Comparison of ENCODE assay signal across 8 cellular contexts in the genomic region with DNA sequence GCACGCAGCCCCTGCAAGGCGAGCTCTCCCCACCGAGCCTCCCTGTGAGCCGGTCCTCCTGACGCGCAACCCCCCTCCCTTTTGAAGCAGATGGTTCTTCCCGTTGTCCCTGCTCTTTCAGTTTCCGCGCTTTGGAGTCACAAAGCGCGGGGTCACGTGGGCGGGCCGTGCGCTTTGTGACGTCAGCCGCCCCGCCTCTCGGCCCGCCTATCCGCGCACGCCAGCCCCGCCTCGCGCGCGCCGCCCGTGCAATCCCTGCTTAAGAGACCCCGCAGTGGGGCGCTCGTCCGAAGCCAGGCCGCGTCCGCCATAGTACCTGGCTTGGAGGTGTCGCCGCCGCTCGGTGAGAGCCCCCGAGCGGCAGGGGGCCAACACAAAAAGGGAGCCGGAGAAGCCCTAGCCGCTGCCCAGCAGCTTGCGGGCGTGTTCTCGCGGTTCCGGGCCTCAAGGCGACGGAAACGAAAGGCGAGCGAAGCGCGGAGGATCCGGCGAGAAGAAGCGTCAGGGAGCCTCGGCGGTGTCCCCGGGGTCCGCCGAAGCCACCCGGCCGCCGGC. TPM values are rescaled to one million over a fixed set of nuclear protein-coding genes. Genes with fewer than 3 reads are reported as not detected.
A peak's percentile ranks its signal among the peaks of the same experiment; 100 is the strongest.
DNase-seq lines count a peak whose midpoint lies in the region; ATAC-seq and TF ChIP-seq lines count a peak whose summit lies in the region.

A gene with protein sequence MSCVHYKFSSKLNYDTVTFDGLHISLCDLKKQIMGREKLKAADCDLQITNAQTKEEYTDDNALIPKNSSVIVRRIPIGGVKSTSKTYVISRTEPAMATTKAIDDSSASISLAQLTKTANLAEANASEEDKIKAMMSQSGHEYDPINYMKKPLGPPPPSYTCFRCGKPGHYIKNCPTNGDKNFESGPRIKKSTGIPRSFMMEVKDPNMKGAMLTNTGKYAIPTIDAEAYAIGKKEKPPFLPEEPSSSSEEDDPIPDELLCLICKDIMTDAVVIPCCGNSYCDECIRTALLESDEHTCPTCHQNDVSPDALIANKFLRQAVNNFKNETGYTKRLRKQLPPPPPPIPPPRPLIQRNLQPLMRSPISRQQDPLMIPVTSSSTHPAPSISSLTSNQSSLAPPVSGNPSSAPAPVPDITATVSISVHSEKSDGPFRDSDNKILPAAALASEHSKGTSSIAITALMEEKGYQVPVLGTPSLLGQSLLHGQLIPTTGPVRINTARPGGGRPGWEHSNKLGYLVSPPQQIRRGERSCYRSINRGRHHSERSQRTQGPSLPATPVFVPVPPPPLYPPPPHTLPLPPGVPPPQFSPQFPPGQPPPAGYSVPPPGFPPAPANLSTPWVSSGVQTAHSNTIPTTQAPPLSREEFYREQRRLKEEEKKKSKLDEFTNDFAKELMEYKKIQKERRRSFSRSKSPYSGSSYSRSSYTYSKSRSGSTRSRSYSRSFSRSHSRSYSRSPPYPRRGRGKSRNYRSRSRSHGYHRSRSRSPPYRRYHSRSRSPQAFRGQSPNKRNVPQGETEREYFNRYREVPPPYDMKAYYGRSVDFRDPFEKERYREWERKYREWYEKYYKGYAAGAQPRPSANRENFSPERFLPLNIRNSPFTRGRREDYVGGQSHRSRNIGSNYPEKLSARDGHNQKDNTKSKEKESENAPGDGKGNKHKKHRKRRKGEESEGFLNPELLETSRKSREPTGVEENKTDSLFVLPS (N-terminal part only) (plus strand): TSS at position 272 of the 555 bp plus-strand sequence. CDS start 1,061 bp downstream, outside the sequence.

- H3K4me3 ChIP-seq in dorsolateral prefrontal cortex (peak within 1 kb of the TSS; percentile 72 to 100 (median 96)), lower leg skin (ENCODE audit: low read depth, poor library complexity, severe bottlenecking) (peak within 1 kb of the TSS; percentile 92)

- no peaks in the 10 kb centered on the region for H3K27me3 Mint-ChIP-seq in CD4-positive, alpha-beta T cell
- no peaks in the 10 kb centered on the region for H3K27me3 Mint-ChIP-seq in activated CD4-positive, alpha-beta memory T cell treated with anti-CD3 and anti-CD28 coated beads for 36 hours

- peaks cover 54% of the 10 kb centered on the region for H3K4me1 Mint-ChIP-seq in CD4-positive, alpha-beta T cell (ENCODE audit: low read depth)
- peaks cover 17% of the 10 kb centered on the region for H3K4me1 Mint-ChIP-seq in activated CD4-positive, alpha-beta memory T cell treated with anti-CD3 and anti-CD28 coated beads for 36 hours (ENCODE audit: low read depth)

- H3K9me3 ChIP-seq in CD4-positive, alpha-beta T cell (ENCODE audit: control insufficient read depth, low read length): no peaks in the 10 kb centered on the region

- 0% methylated on average over 15 to 40 of the region's 68 CpGs for WGBS in lower leg skin, 2 donors

- TF ChIP-seq POLR2A in lower leg skin (IDR thresholded peaks at IDR 0.05): peak; percentile 57 to 98

- DNase-seq in CD4-positive, alpha-beta T cell: peak; percentile 84 to 93 (median 89)
- DNase-seq in NCI-H82 (lab: John Stamatoyannopoulos, UW): peak; percentile 98
- peak; percentile 95 for DNase-seq in activated CD4-positive, alpha-beta memory T cell treated with anti-CD3 and anti-CD28 coated beads for 36 hours
- DNase-seq in dorsolateral prefrontal cortex: peak; percentile 91 to 98 (median 95)
- peak; percentile 92 to 98 for DNase-seq in lower leg skin (ENCODE audit: low spot score in 2 of 2)
- DNase-seq in stimulated activated CD4-positive, alpha-beta T cell treated with anti-CD3 and anti-CD28 coated beads, Interleukin-4, amount 100 ng/mL, for 48 hours (ENCODE audit: low read depth in 2 of 2): peak; percentile 88 to 91

- peak within 1 kb of the TSS; percentile 95 for H3K27ac ChIP-seq in CD4-positive, alpha-beta T cell (ENCODE audit: low read depth, low read length)
- peak within 1 kb of the TSS; percentile 87 to 100 (median 99) for H3K27ac ChIP-seq in dorsolateral prefrontal cortex

- H3K27ac Mint-ChIP-seq in CD4-positive, alpha-beta T cell: peak within 1 kb of the TSS; percentile 100
- peak within 1 kb of the TSS; percentile 100 for H3K27ac Mint-ChIP-seq in activated CD4-positive, alpha-beta memory T cell treated with anti-CD3 and anti-CD28 coated beads for 36 hours

- no peak for TF ChIP-seq CTCF in CD4-positive, alpha-beta T cell (IDR thresholded peaks at IDR 0.05)
- TF ChIP-seq CTCF in dorsolateral prefrontal cortex (IDR thresholded peaks at IDR 0.05 in 54 of 56, conservative IDR thresholded peaks at IDR 0.05 in 2 of 56; ENCODE audit: low read depth in 1 of 56, partially characterized antibody in 56 of 56) (peak in 50 of 56 donors; percentile 14 to 80 (median 56)), lower leg skin (IDR thresholded peaks at IDR 0.05) (peak in 1 of 3 donors; percentile 8)

- POLR2A ChIA-PET in CD4-positive, alpha-beta T cell (lab: Charles Lee): interaction anchor here (0.9 to 2.4 kb wide), 9 partner anchors 9 to 521 kb away, joined by 3 to 11 read pairs (median 5); a partner anchor contains a TSS
- POLR2A ChIA-PET in activated CD4-positive, alpha-beta memory T cell treated with anti-CD3 and anti-CD28 coated beads for 36 hours (lab: Charles Lee): interaction anchor here (1.0 to 2.4 kb wide), 3 partner anchors 12 to 191 kb away, joined by 3 to 7 read pairs (median 5); no protein-coding TSS in a partner anchor

- no peaks in the 10 kb centered on the region for H3K27me3 ChIP-seq in CD4-positive, alpha-beta T cell (ENCODE audit: control insufficient read depth, insufficient read depth, low read length)
- no peaks in the 10 kb centered on the region for H3K27me3 ChIP-seq in dorsolateral prefrontal cortex

- H3K36me3 Mint-ChIP-seq in CD4-positive, alpha-beta T cell (ENCODE audit: low read depth): peaks cover 45% of the 10 kb centered on the region
- peaks cover 29% of the 10 kb centered on the region for H3K36me3 Mint-ChIP-seq in activated CD4-positive, alpha-beta memory T cell treated with anti-CD3 and anti-CD28 coated beads for 36 hours

- H3K4me3 Mint-ChIP-seq in CD4-positive, alpha-beta T cell: peak within 1 kb of the TSS; percentile 100
- peak within 1 kb of the TSS; percentile 100 for H3K4me3 Mint-ChIP-seq in activated CD4-positive, alpha-beta memory T cell treated with anti-CD3 and anti-CD28 coated beads for 36 hours

- no peaks in the 10 kb centered on the region for H3K9me3 Mint-ChIP-seq in CD4-positive, alpha-beta T cell
- H3K9me3 Mint-ChIP-seq in activated CD4-positive, alpha-beta memory T cell treated with anti-CD3 and anti-CD28 coated beads for 36 hours: no peaks in the 10 kb centered on the region

- CTCF ChIA-PET in CD4-positive, alpha-beta T cell (lab: Charles Lee): interaction anchor here (1.1 kb wide), 1 partner anchor 14 kb away, joined by 4 read pairs; no protein-coding TSS in a partner anchor
- CTCF ChIA-PET in activated CD4-positive, alpha-beta memory T cell treated with anti-CD3 and anti-CD28 coated beads for 36 hours (lab: Charles Lee): interaction anchor here (1.2 to 3.7 kb wide), 2 partner anchors 11 to 22 kb away, joined by 3 to 20 read pairs; no protein-coding TSS in a partner anchor

- ATAC-seq in CD4-positive, alpha-beta T cell (ENCODE audit: poor library complexity): peak; percentile 83
- ATAC-seq in GM19397 (IDR thresholded peaks at IDR 0.05; ENCODE audit: unreplicated experiment) (peak; percentile 90), HG03571 (IDR thresholded peaks at IDR 0.05; ENCODE audit: unreplicated experiment) (peak; percentile 89)

- intact Hi-C loops in CD4-positive, alpha-beta T cell (cut with DNase I, micrococcal nuclease): loop anchor here (2.0 to 10.0 kb wide), 5 partner anchors 19 to 705 kb away; a partner anchor contains a TSS
- intact Hi-C loops in activated CD4-positive, alpha-beta memory T cell treated with anti-CD3 and anti-CD28 coated beads for 36 hours (cut with micrococcal nuclease): loop anchor here (1.0 to 5.0 kb wide), 4 partner anchors 129 to 718 kb away; a partner anchor contains a TSS
- intact Hi-C loops in dorsolateral prefrontal cortex (cut with DNase I) (no loop called here), lower leg skin (cut with DNase I; ENCODE audit: low total_unique reads) (no loop called here)

RNA-seq across cellular contexts. Expression of the gene that starts here (rescaled TPM):
- total RNA-seq in CD4-positive, alpha-beta T cell: 100 to 1,000 TPM; 178 TPM
- total RNA-seq in activated CD4-positive, alpha-beta memory T cell treated with anti-CD3 and anti-CD28 coated beads for 36 hours: 10 to 100 TPM; 74.6 to 76.1 TPM
- total RNA-seq in dorsolateral prefrontal cortex: 10 to 100 TPM; 44.9 to 79.7 (median 57.1) TPM
- 100 to 1,000 TPM; 101 to 174 (median 108) TPM for total RNA-seq in lower leg skin

Comparison
In these comparisons a context has a peak if more than half of its experiments do, and no peak if none do; other contexts are left out.
1. Peak in every context shown above with its lines: DNase-seq, ATAC-seq, H3K4me3 ChIP-seq and H3K27ac ChIP-seq.
2. intact Hi-C loops: an anchor here in CD4-positive, alpha-beta T cell (2.0 to 10.0 kb wide) and activated CD4-positive, alpha-beta memory T cell treated with anti-CD3 and anti-CD28 coated beads for 36 hours (1.0 to 5.0 kb wide); none called in dorsolateral prefrontal cortex and lower leg skin.